ENCODE assay signal across 22 cellular contexts in the genomic region with DNA sequence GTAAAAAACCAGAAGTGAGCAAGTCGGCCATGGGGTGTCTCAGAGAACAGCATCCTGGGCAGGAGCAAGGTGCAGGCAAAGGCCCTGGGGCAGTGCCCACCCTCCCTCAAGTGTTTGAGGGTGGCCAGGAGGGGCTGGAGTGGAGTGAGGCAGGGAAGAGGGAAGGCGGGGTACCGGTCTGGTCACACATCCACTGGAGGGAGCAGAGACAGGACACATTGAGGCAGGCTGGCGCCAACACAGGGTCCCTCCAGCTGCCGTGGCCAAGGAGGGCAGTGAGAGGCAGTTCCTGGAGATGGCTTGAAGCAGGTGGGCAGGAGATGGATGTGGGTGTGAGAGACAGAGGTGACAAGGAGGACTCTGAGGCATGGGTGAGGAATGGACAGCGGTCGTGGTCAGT. TPM values are rescaled to one million over a fixed set of nuclear protein-coding genes. Genes with fewer than 3 reads are reported as not detected.
DNase-seq lines count a peak whose midpoint lies in the region; ATAC-seq, FAIRE-seq and TF ChIP-seq lines count a peak whose summit lies in the region.
"Had no signal": no experiment of that assay in that cellular context is flagged by ENCODE, and none has a peak within 500 bp of the region (broad histone marks: within the 10 kb centered on the region; RNA-seq: fewer than 3 reads in every experiment).

No MANE protein-coding gene starts in this region.

- H3K79me2 ChIP-seq in K562 (ENCODE audit: control insufficient read depth, insufficient read depth, low read length), result no peaks in the 10 kb centered on the region
- H3K79me2 ChIP-seq in H1 (ENCODE audit: control insufficient read depth in 1 of 2, insufficient read depth in 2 of 2, low read length in 2 of 2), result no peaks in the 10 kb centered on the region
- H3K79me2 ChIP-seq in H9 (ENCODE audit: insufficient read depth, low read length), result no peaks in the 10 kb centered on the region

- peaks cover 0 to 38% of the 10 kb centered on the region in 2 experiments; a peak in 2 of 5 replicates for H3K4me1 ChIP-seq in K562 (replicated peaks in 1 of 2; ENCODE audit: control insufficient read depth in 2 of 2, insufficient read depth in 2 of 2, low read length in 2 of 2)
- H3K4me1 ChIP-seq in H1 (replicated peaks in 1 of 4; ENCODE audit: control insufficient read depth in 3 of 4, insufficient read depth in 4 of 4, low read length in 3 of 4), result no peaks in the 10 kb centered on the region
- H3K4me1 ChIP-seq in H9 (ENCODE audit: insufficient read depth, low read length), result no peaks in the 10 kb centered on the region; the same call in 1 of the 2 replicates
- H3K4me1 ChIP-seq: HAP-1 had no signal

- peak overlapping the region in 1 of 2 experiments; percentile 62; a peak in 2 of 4 replicates for H3K9ac ChIP-seq in K562 (ENCODE audit: insufficient read depth in 1 of 2, low read depth in 2 of 2, low read length in 2 of 2)
- H3K9ac ChIP-seq in H1 (replicated peaks in 1 of 4; ENCODE audit: extremely low read depth in 1 of 4, low read depth in 3 of 4, low read length in 3 of 4), result no peak overlapping the region
- no peak overlapping the region for H3K9ac ChIP-seq in H9 (ENCODE audit: extremely low read depth, insufficient read length, low read length)
- H3K9ac ChIP-seq: GM23248 had no signal

- no TSS peak for BruUV-seq in K562 (replicated peaks; lab: Mats Ljungman, UMichigan)

- no peak for FAIRE-seq in K562 (lab: Jason Lieb, UNC)
- FAIRE-seq in H1 (lab: Jason Lieb, UNC), result no peak
- FAIRE-seq: G401.6, GM12878, GM19239 had no signal

- no peak overlapping the region for H3K27ac Mint-ChIP-seq in H9
- H3K27ac Mint-ChIP-seq: CD4-positive, alpha-beta memory T cell had no signal

- intact Hi-C loops in K562 (cut with micrococcal nuclease) (no loop called here), posterior vena cava (cut with DNase I) (loop anchor here in 1 of 2 donors (10.0 kb wide), 1 partner anchor 234 kb away; no protein-coding TSS in a partner anchor)

- H3K4me1 Mint-ChIP-seq in H9, result peaks cover 0 to 2% of the 10 kb centered on the region in 2 experiments; a peak in 3 of 4 replicates
- H3K4me1 Mint-ChIP-seq: CD4-positive, alpha-beta memory T cell had no signal

- no peak overlapping the region for H2BK20ac ChIP-seq in H1 (ENCODE audit: low read length)
- H2BK20ac ChIP-seq in H9 (ENCODE audit: low read depth, low read length, poor library complexity, severe bottlenecking), result no peak overlapping the region

- no peak for TF ChIP-seq EP300 in K562 (IDR thresholded peaks at IDR 0.05; ENCODE audit: low read length)
- TF ChIP-seq EP300 in H1 (IDR thresholded peaks at IDR 0.05; ENCODE audit: borderline replicate concordance in 1 of 2, low read depth in 2 of 2, low read length in 2 of 2), result no peak

- H3K9me1 ChIP-seq in K562 (ENCODE audit: control insufficient read depth, insufficient read depth, low read length), result no peaks in the 10 kb centered on the region

- H4K91ac ChIP-seq in H1 (replicated peaks; ENCODE audit: insufficient read length, low read length) (peak overlapping the region; percentile 46), H9 (ENCODE audit: insufficient read length, low read depth, low read length) (no peak overlapping the region)

- no peak overlapping the region for H2AFZ ChIP-seq in K562 (ENCODE audit: low read depth, low read length)
- H2AFZ ChIP-seq in H1 (ENCODE audit: low read length), result no peak overlapping the region
- H2AFZ ChIP-seq in H9 (ENCODE audit: low read length), result no peak overlapping the region
- H2AFZ ChIP-seq: GM23248 had no signal

- TF ChIP-seq RAD21 in K562 (CRISPR knock-in tag; conservative IDR thresholded peaks at IDR 0.05 in 1 of 2, IDR thresholded peaks at IDR 0.05 in 1 of 2) (no peak), H1 (IDR thresholded peaks at IDR 0.05 in 1 of 2, conservative IDR thresholded peaks at IDR 0.05 in 1 of 2; ENCODE audit: low read depth in 2 of 2, low read length in 2 of 2) (no peak)

- no peak overlapping the region for H4K5ac ChIP-seq in H1 (ENCODE audit: insufficient read length, low read depth, low read length)
- H4K5ac ChIP-seq in H9 (ENCODE audit: insufficient read length, low read depth, low read length), result no peak overlapping the region

- no peaks in the 10 kb centered on the region for H3K9me3 Mint-ChIP-seq in H9
- H3K9me3 Mint-ChIP-seq: CD4-positive, alpha-beta memory T cell had no signal

- in situ Hi-C loops in K562 (cut with MboI), result loop anchor here (10.0 kb wide), 1 partner anchor 224 kb away; no protein-coding TSS in a partner anchor

- H3K9me3 ChIP-seq in K562 (replicated peaks; ENCODE audit: control insufficient read depth, insufficient read depth, low read depth, low read length) (no peaks in the 10 kb centered on the region), H1 (ENCODE audit: insufficient read depth in 2 of 2, low read depth in 1 of 2, low read length in 1 of 2) (no peaks in the 10 kb centered on the region), H9 (ENCODE audit: control insufficient read depth, low read depth, low read length) (no peaks in the 10 kb centered on the region)
- H3K9me3 ChIP-seq: HAP-1 had no signal

- no peak overlapping the region for H3K4ac ChIP-seq in H1 (replicated peaks; ENCODE audit: insufficient read length, low read depth, low read length)
- no peak overlapping the region for H3K4ac ChIP-seq in H9 (ENCODE audit: low read depth, low read length)

- no peak overlapping the region for H2AK5ac ChIP-seq in H1 (ENCODE audit: low read depth, low read length)
- no peak overlapping the region for H2AK5ac ChIP-seq in H9 (ENCODE audit: insufficient read length, low read length)

- H3K14ac ChIP-seq in H1 (ENCODE audit: insufficient read length) (no peak overlapping the region), H9 (ENCODE audit: insufficient read depth, low read length) (no peak overlapping the region; the same call in 1 of the 2 replicates)

- no peak for TF ChIP-seq CTCF in K562 (IDR thresholded peaks at IDR 0.05 in 2 of 3, conservative IDR thresholded peaks at IDR 0.05 in 1 of 3; ENCODE audit: insufficient read depth in 2 of 3, low read depth in 1 of 3, low read length in 3 of 3)
- no peak for TF ChIP-seq CTCF in H1 (IDR thresholded peaks at IDR 0.05; ENCODE audit: control extremely low read depth in 1 of 3, insufficient read depth in 1 of 3, low read depth in 1 of 3, low read length in 3 of 3)
- no peak for TF ChIP-seq CTCF in H9 (conservative IDR thresholded peaks at IDR 0.05)

- H2BK120ac ChIP-seq in H1 (replicated peaks; ENCODE audit: low read depth, low read length) (no peak overlapping the region), H9 (ENCODE audit: low read depth, low read length, poor library complexity, severe bottlenecking) (no peak overlapping the region)

- H2BK12ac ChIP-seq in H1 (ENCODE audit: low read depth, low read length) (no peak overlapping the region), H9 (ENCODE audit: insufficient read length, low read depth, low read length) (no peak overlapping the region)

- H3K4me3 ChIP-seq in K562 (no peak overlapping the region), H1 (ENCODE audit: extremely low read depth in 1 of 4, insufficient read depth in 2 of 4, low read depth in 3 of 4, low read length in 4 of 4) (no peak overlapping the region)
- H3K4me3 ChIP-seq: GM12878, GM23248, HAP-1 had no signal

- no peak overlapping the region; the same call in 1 of the 2 replicates for H2BK5ac ChIP-seq in H1 (ENCODE audit: low read depth, low read length)
- H2BK5ac ChIP-seq in H9 (ENCODE audit: insufficient read length, low read length), result no peak overlapping the region

- ATAC-seq in K562, result no peak
- ATAC-seq: GM12878 had no signal

- no peak overlapping the region for H3K56ac ChIP-seq in H1 (replicated peaks; ENCODE audit: insufficient read length, low read depth, low read length)
- H3K56ac ChIP-seq in H9 (ENCODE audit: insufficient read length, low read depth, low read length), result no peak overlapping the region

- H3K36me3 ChIP-seq in K562 (ENCODE audit: control insufficient read depth, insufficient read depth, low read length) (no peaks in the 10 kb centered on the region), H1 (ENCODE audit: control insufficient read depth in 2 of 4, insufficient read depth in 4 of 4, low read length in 3 of 4) (no peaks in the 10 kb centered on the region)
- H3K36me3 ChIP-seq: HAP-1 had no signal

- no peak overlapping the region for H3K27ac ChIP-seq in K562 (ENCODE audit: extremely low read depth, low read depth, low read length)
- H3K27ac ChIP-seq in H1 (ENCODE audit: low read depth, low read length), result no peak overlapping the region
- no peak overlapping the region for H3K27ac ChIP-seq in H9 (ENCODE audit: insufficient read length, low read depth, low read length)
- H3K27ac ChIP-seq: GM23248 had no signal

- H3K23ac ChIP-seq in H1 (ENCODE audit: insufficient read length), result no peak overlapping the region
- no peak overlapping the region for H3K23ac ChIP-seq in H9 (ENCODE audit: insufficient read length, low read depth, low read length)

- WGBS in K562 (ENCODE audit: insufficient coverage, low coverage, missing lambda C conversion rate), result 2% methylated on average over 7 of the region's 7 CpGs
- WGBS in H1 (ENCODE audit: extremely low coverage in 1 of 2, insufficient coverage in 1 of 2, insufficient read length in 1 of 2, insufficient replicate concordance in 2 of 2, low coverage in 1 of 2, low lambda C conversion rate in 2 of 2, missing lambda C conversion rate in 1 of 2), 2 experiments, result 84% methylated on average over 5 of the region's 7 CpGs; no CpG with 5 or more reads in 1 of the 2 experiments
- no CpG with 5 or more reads among the region's 7 CpGs for WGBS in H9 (ENCODE audit: extremely low coverage, insufficient read length, low lambda C conversion rate)

- peaks cover 20 to 45% of the 10 kb centered on the region in 2 experiments; a peak in 4 of 5 replicates for H3K27me3 ChIP-seq in K562 (ENCODE audit: control insufficient read depth in 2 of 2, insufficient read depth in 2 of 2, low read length in 2 of 2)
- no peaks in the 10 kb centered on the region for H3K27me3 ChIP-seq in H1 (replicated peaks in 1 of 4; ENCODE audit: control insufficient read depth in 3 of 4, extremely low read depth in 1 of 4, insufficient read depth in 3 of 4, low read length in 3 of 4)
- no peaks in the 10 kb centered on the region for H3K27me3 ChIP-seq in H9 (ENCODE audit: insufficient read depth, low read length)

- no peak overlapping the region for H4K8ac ChIP-seq in H1 (ENCODE audit: extremely low read depth, insufficient read depth, low read length)
- H4K8ac ChIP-seq in H9 (replicated peaks; ENCODE audit: insufficient read length, low read depth, low read length), result no peak overlapping the region

- H3K36me3 Mint-ChIP-seq in H9 (ENCODE audit: insufficient read depth in 1 of 3, low read depth in 3 of 3), result no peaks in the 10 kb centered on the region
- H3K36me3 Mint-ChIP-seq: CD4-positive, alpha-beta memory T cell had no signal

- TF ChIP-seq POLR2A in K562 (conservative IDR thresholded peaks at IDR 0.05), result no peak
- no peak for TF ChIP-seq POLR2A in H1 (IDR thresholded peaks at IDR 0.05; ENCODE audit: control extremely low read depth in 1 of 2, low read depth in 2 of 2, low read length in 2 of 2)

- CTCF ChIA-PET in K562 (lab: Yijun Ruan, JAX; ENCODE audit: low intra/inter-chr PET ratio), result no interaction called here
- CTCF ChIA-PET in H1 (lab: Charles Lee; ENCODE audit: partially characterized antibody), result interaction anchor here (0.5 to 1.1 kb wide), 4 partner anchors 15 to 671 kb away, joined by 3 to 4 read pairs (median 3); no protein-coding TSS in a partner anchor

- no peak overlapping the region for H3K4me3 Mint-ChIP-seq in H9
- H3K4me3 Mint-ChIP-seq: CD4-positive, alpha-beta memory T cell had no signal

- H3K23me2 ChIP-seq in H1 (ENCODE audit: low read depth, low read length) (peaks cover 15% of the 10 kb centered on the region; the same call in 1 of the 2 replicates), H9 (ENCODE audit: insufficient read length, low read depth, low read length, poor library complexity, severe bottlenecking) (no peaks in the 10 kb centered on the region)

- POLR2A ChIA-PET in K562 (lab: Yijun Ruan, JAX), result interaction anchor here (0.9 kb wide), 1 partner anchor 18 kb away, joined by 3 read pairs; no protein-coding TSS in a partner anchor
- POLR2A ChIA-PET in H1 (lab: Charles Lee; ENCODE audit: partially characterized antibody), result no interaction called here

- H3K4me2 ChIP-seq in K562 (ENCODE audit: insufficient read depth, low read length) (no peak overlapping the region), H1 (ENCODE audit: insufficient read depth in 1 of 2, low read depth in 2 of 2, low read length in 2 of 2) (no peak overlapping the region), H9 (ENCODE audit: insufficient read depth, insufficient read length, low read length) (no peak overlapping the region)

- DNase-seq in K562 (ENCODE audit: extremely low read depth in 1 of 4, low spot score in 3 of 4) (no peak), H1 (ENCODE audit: low read depth in 1 of 2, low spot score in 2 of 2) (no peak), posterior vena cava (ENCODE audit: low spot score) (peak; percentile 79), NCI-H748 (lab: John Stamatoyannopoulos, UW; ENCODE audit: unreplicated experiment) (no peak), NCI-H524 (lab: John Stamatoyannopoulos, UW) (no peak), H9 (no peak)
- DNase-seq: C1 segment of cervical spinal cord; Calu3; CD4-positive, alpha-beta memory T cell; COR-L47; DMS53; DMS79 treated with DMSO at 0.1 percent for 48 hours; GM23248 had no signal

- H3T11ph ChIP-seq in H9 (ENCODE audit: low read length), result no peak overlapping the region

- no peak overlapping the region for H2BK15ac ChIP-seq in H1 (ENCODE audit: low read length)
- H2BK15ac ChIP-seq in H9 (ENCODE audit: low read depth, low read length), result no peak overlapping the region

- H4K20me1 ChIP-seq in K562 (replicated peaks; ENCODE audit: control insufficient read depth, insufficient read depth, low read length) (peaks cover 8% of the 10 kb centered on the region; the same call in 1 of the 2 replicates), H1 (replicated peaks in 1 of 2; ENCODE audit: control insufficient read depth in 1 of 2, insufficient read depth in 2 of 2, low read length in 2 of 2) (peaks cover 0 to 3% of the 10 kb centered on the region in 2 experiments), H9 (ENCODE audit: control insufficient read depth, insufficient read depth, insufficient read length) (no peaks in the 10 kb centered on the region)

- H3K18ac ChIP-seq in H1 (ENCODE audit: extremely low read depth, low read length), result no peak overlapping the region
- no peak overlapping the region for H3K18ac ChIP-seq in H9 (ENCODE audit: insufficient read length, low read depth, low read length)

- H3K79me1 ChIP-seq in H1 (ENCODE audit: low read depth, low read length), result no peaks in the 10 kb centered on the region
- no peaks in the 10 kb centered on the region for H3K79me1 ChIP-seq in H9 (ENCODE audit: insufficient read depth, low read depth, low read length, poor library complexity, severe bottlenecking)

- peaks cover 7% of the 10 kb centered on the region for H3K27me3 Mint-ChIP-seq in H9 (ENCODE audit: low read depth)
- H3K27me3 Mint-ChIP-seq: CD4-positive, alpha-beta memory T cell had no signal

RNA-seq across cellular contexts. Expression of a gene that starts 20.3 kb away (rescaled TPM):
- total RNA-seq in K562 (2011; cell fraction: chromatin; rRNA removed; ENCODE audit: low replicate concordance), result 223 and 256 TPM in 2 replicates
- total RNA-seq in K562 (2011; cell fraction: nucleolus; rRNA removed), result 134 and 146 TPM in 2 replicates
- total RNA-seq in K562 (2011; cell fraction: nucleoplasm; rRNA removed), result 170 and 171 TPM in 2 replicates
- total RNA-seq in K562 (2014; rRNA removed) (32.1 and 35.5 TPM in 2 replicates), K562 (2014; rRNA removed; fragmentation: Illumina TruSeq; extraction: Trizol) (38.0 and 40.9 TPM in 2 replicates), K562 (2015; rRNA removed; fragmentation: Illumina TruSeq; extraction: Trizol) (46.0 and 47.1 TPM in 2 replicates), K562 (2021) (43.5 and 49.1 TPM in 2 replicates), posterior vena cava (10 to 100 TPM; 38.7 to 38.9 TPM), H9 (2021) (88.5 and 92.0 TPM in 2 replicates)
- polyA plus RNA-seq in K562 (2011; rRNA removed) (51.5 and 54.7 TPM in 2 replicates), K562 (2014; fragmentation: Illumina TruSeq; extraction: Trizol) (40.4 and 44.8 TPM in 2 replicates), K562 (2014; fragmentation: Nextera tagmentation; extraction: Ambion mirVana) (10 to 100 TPM; 19.2 to 59.3 TPM), K562 (2014; rRNA removed) (32.6 and 35.2 TPM in 2 replicates), H1 (2011; rRNA removed) (68.2 and 70.5 TPM in 2 replicates)
- polyA plus RNA-seq in K562 (2011; cell fraction: cytosol; rRNA removed), result 44.6 and 45.9 TPM in 2 replicates
- 74.6 and 75.8 TPM in 2 replicates for polyA plus RNA-seq in K562 (2011; cell fraction: nucleus; rRNA removed)
- polyA plus RNA-seq in K562 (2012), result 34.3 and 38.0 TPM in 2 replicates
- polyA minus RNA-seq in K562 (2011; rRNA and poly(A)+ RNA removed), result 56.5 and 61.8 TPM in 2 replicates
- 35.3 and 43.3 TPM in 2 replicates for polyA minus RNA-seq in K562 (2011; cell fraction: cytosol; rRNA and poly(A)+ RNA removed)
- 68.3 and 94.6 TPM in 2 replicates for polyA minus RNA-seq in K562 (2011; cell fraction: nucleus; rRNA and poly(A)+ RNA removed)
- total RNA-seq in H1 (2021; fragmentation: NEBNext Ultra II Directional; extraction: Animal tissue kit (Norgen Biotek cat#: 25700)), result 75.0 and 78.9 TPM in 2 replicates
- 87.3 TPM for polyA plus RNA-seq in H1 (2011; cell fraction: cytosol; rRNA removed)
- polyA plus RNA-seq in H1 (2011; cell fraction: nucleus; rRNA removed), result 69.7 TPM
- polyA plus RNA-seq in H1 (2012, experiment 1 of 2), result 60.0 to 63.7 TPM (median 62.1 TPM) in 4 replicates
- 36.0 TPM for polyA plus RNA-seq in H1 (2012, experiment 2 of 2)
- polyA plus RNA-seq in H1 (2013, experiment 1 of 2), result 49.9 TPM
- 51.6 TPM for polyA plus RNA-seq in H1 (2013, experiment 2 of 2)
- 98.4 and 122 TPM in 2 replicates for polyA minus RNA-seq in H1 (2011; rRNA and poly(A)+ RNA removed)
- polyA minus RNA-seq in H1 (2011; cell fraction: cytosol; rRNA and poly(A)+ RNA removed), result 68.6 TPM
- 76.8 TPM for polyA minus RNA-seq in H1 (2011; cell fraction: nucleus; rRNA and poly(A)+ RNA removed)

RNA-seq across cellular contexts. Expression of a gene that starts 29.8 kb away (rescaled TPM):
- 0.37 TPM in 1 of 2 replicates, not detected in the other for total RNA-seq in K562 (2011; cell fraction: chromatin; rRNA removed; ENCODE audit: low replicate concordance)
- total RNA-seq in K562 (2011; cell fraction: nucleolus; rRNA removed), result 0.17 TPM in 1 of 2 replicates, not detected in the other
- 0.66 TPM in 1 of 2 replicates, not detected in the other for total RNA-seq in K562 (2011; cell fraction: nucleoplasm; rRNA removed)
- 0.12 TPM in 1 of 2 replicates, not detected in the other for total RNA-seq in K562 (2014; rRNA removed)
- not detected in 2 replicates for total RNA-seq in K562 (2014; rRNA removed; fragmentation: Illumina TruSeq; extraction: Trizol)
- total RNA-seq in K562 (2015; rRNA removed; fragmentation: Illumina TruSeq; extraction: Trizol), result not detected in 2 replicates
- total RNA-seq in K562 (2021), result 0.18 and 0.22 TPM in 2 replicates
- 0.07 and 0.12 TPM in 2 replicates for polyA plus RNA-seq in K562 (2011; rRNA removed)
- 0.07 and 0.12 TPM in 2 replicates for polyA plus RNA-seq in K562 (2011; cell fraction: cytosol; rRNA removed)
- 0.11 and 0.24 TPM in 2 replicates for polyA plus RNA-seq in K562 (2011; cell fraction: nucleus; rRNA removed)
- 0.23 and 0.32 TPM in 2 replicates for polyA plus RNA-seq in K562 (2012)
- polyA plus RNA-seq in K562 (2014; fragmentation: Illumina TruSeq; extraction: Trizol), result 0.09 and 0.17 TPM in 2 replicates
- not detected for polyA plus RNA-seq in K562 (2014; fragmentation: Nextera tagmentation; extraction: Ambion mirVana)
- not detected in 2 replicates for polyA plus RNA-seq in K562 (2014; rRNA removed)
- polyA minus RNA-seq in K562 (2011; rRNA and poly(A)+ RNA removed), result not detected in 2 replicates
- polyA minus RNA-seq in K562 (2011; cell fraction: cytosol; rRNA and poly(A)+ RNA removed), result not detected in 2 replicates
- not detected in 2 replicates for polyA minus RNA-seq in K562 (2011; cell fraction: nucleus; rRNA and poly(A)+ RNA removed)
- not detected in 2 replicates for total RNA-seq in H1 (2021; fragmentation: NEBNext Ultra II Directional; extraction: Animal tissue kit (Norgen Biotek cat#: 25700))
- 0.09 TPM in 1 of 2 replicates, not detected in the other for polyA plus RNA-seq in H1 (2011; rRNA removed)
- 0.36 TPM for polyA plus RNA-seq in H1 (2011; cell fraction: cytosol; rRNA removed)
- 0.90 TPM for polyA plus RNA-seq in H1 (2011; cell fraction: nucleus; rRNA removed)
- polyA plus RNA-seq in H1 (2012, experiment 1 of 2), result 0.25 TPM in 1 of 4 replicates, not detected in the others
- not detected for polyA plus RNA-seq in H1 (2012, experiment 2 of 2)
- 0.12 TPM for polyA plus RNA-seq in H1 (2013, experiment 1 of 2)
- 0.13 TPM for polyA plus RNA-seq in H1 (2013, experiment 2 of 2)
- polyA minus RNA-seq in H1 (2011; rRNA and poly(A)+ RNA removed), result not detected in 2 replicates
- polyA minus RNA-seq in H1 (2011; cell fraction: cytosol; rRNA and poly(A)+ RNA removed), result not detected
- not detected for polyA minus RNA-seq in H1 (2011; cell fraction: nucleus; rRNA and poly(A)+ RNA removed)
- total RNA-seq in posterior vena cava, result not detected
- 0.13 and 0.35 TPM in 2 replicates for total RNA-seq in H9 (2021)
- total RNA-seq: A172, A673, Calu3, Daoy, GM12878, GM23248, H4 had no signal
- polyA plus RNA-seq: BJ; CD4-positive, alpha-beta memory T cell; GM12878; GM23248 had no signal

RNA-seq across cellular contexts. Expression of a gene that starts 30.1 kb away (rescaled TPM):
- 99.5 and 128 TPM in 2 replicates for total RNA-seq in K562 (2011; cell fraction: chromatin; rRNA removed; ENCODE audit: low replicate concordance)
- total RNA-seq in K562 (2011; cell fraction: nucleolus; rRNA removed), result 69.4 and 77.0 TPM in 2 replicates
- 69.0 and 126 TPM in 2 replicates for total RNA-seq in K562 (2011; cell fraction: nucleoplasm; rRNA removed)
- 11.9 and 15.6 TPM in 2 replicates for total RNA-seq in K562 (2014; rRNA removed)
- total RNA-seq in K562 (2014; rRNA removed; fragmentation: Illumina TruSeq; extraction: Trizol), result 5.0 and 6.1 TPM in 2 replicates
- total RNA-seq in K562 (2015; rRNA removed; fragmentation: Illumina TruSeq; extraction: Trizol), result 10.7 and 11.0 TPM in 2 replicates
- total RNA-seq in K562 (2021), result 24.8 and 25.1 TPM in 2 replicates
- 8.2 and 13.7 TPM in 2 replicates for polyA plus RNA-seq in K562 (2011; rRNA removed)
- 10.1 and 10.3 TPM in 2 replicates for polyA plus RNA-seq in K562 (2011; cell fraction: cytosol; rRNA removed)
- 85.0 and 102 TPM in 2 replicates for polyA plus RNA-seq in K562 (2011; cell fraction: nucleus; rRNA removed)
- 15.0 and 16.5 TPM in 2 replicates for polyA plus RNA-seq in K562 (2012)
- 8.9 and 10.3 TPM in 2 replicates for polyA plus RNA-seq in K562 (2014; fragmentation: Illumina TruSeq; extraction: Trizol)
- 1 to 10 TPM; 1.3 to 2.1 TPM for polyA plus RNA-seq in K562 (2014; fragmentation: Nextera tagmentation; extraction: Ambion mirVana)
- polyA plus RNA-seq in K562 (2014; rRNA removed), result 16.2 and 20.0 TPM in 2 replicates
- 10.9 and 12.1 TPM in 2 replicates for polyA minus RNA-seq in K562 (2011; rRNA and poly(A)+ RNA removed)
- polyA minus RNA-seq in K562 (2011; cell fraction: cytosol; rRNA and poly(A)+ RNA removed), result 7.9 and 11.7 TPM in 2 replicates
- 20.1 and 25.1 TPM in 2 replicates for polyA minus RNA-seq in K562 (2011; cell fraction: nucleus; rRNA and poly(A)+ RNA removed)
- total RNA-seq in H1 (2021; fragmentation: NEBNext Ultra II Directional; extraction: Animal tissue kit (Norgen Biotek cat#: 25700)), result 3.9 and 4.9 TPM in 2 replicates
- polyA plus RNA-seq in H1 (2011; rRNA removed), result 1.7 and 3.1 TPM in 2 replicates
- 2.3 TPM for polyA plus RNA-seq in H1 (2011; cell fraction: cytosol; rRNA removed)
- 9.8 TPM for polyA plus RNA-seq in H1 (2011; cell fraction: nucleus; rRNA removed)
- polyA plus RNA-seq in H1 (2012, experiment 1 of 2), result 1.5 to 2.1 TPM (median 1.9 TPM) in 4 replicates
- polyA plus RNA-seq in H1 (2012, experiment 2 of 2), result 2.0 TPM
- 3.7 TPM for polyA plus RNA-seq in H1 (2013, experiment 1 of 2)
- polyA plus RNA-seq in H1 (2013, experiment 2 of 2), result 3.2 TPM
- 1.7 and 2.4 TPM in 2 replicates for polyA minus RNA-seq in H1 (2011; rRNA and poly(A)+ RNA removed)
- 2.5 TPM for polyA minus RNA-seq in H1 (2011; cell fraction: cytosol; rRNA and poly(A)+ RNA removed)
- 5.8 TPM for polyA minus RNA-seq in H1 (2011; cell fraction: nucleus; rRNA and poly(A)+ RNA removed)
- 1 to 10 TPM; 7.4 to 8.4 TPM for total RNA-seq in posterior vena cava
- total RNA-seq in H9 (2021), result 0.98 and 1.2 TPM in 2 replicates
